In the genomic region with DNA sequence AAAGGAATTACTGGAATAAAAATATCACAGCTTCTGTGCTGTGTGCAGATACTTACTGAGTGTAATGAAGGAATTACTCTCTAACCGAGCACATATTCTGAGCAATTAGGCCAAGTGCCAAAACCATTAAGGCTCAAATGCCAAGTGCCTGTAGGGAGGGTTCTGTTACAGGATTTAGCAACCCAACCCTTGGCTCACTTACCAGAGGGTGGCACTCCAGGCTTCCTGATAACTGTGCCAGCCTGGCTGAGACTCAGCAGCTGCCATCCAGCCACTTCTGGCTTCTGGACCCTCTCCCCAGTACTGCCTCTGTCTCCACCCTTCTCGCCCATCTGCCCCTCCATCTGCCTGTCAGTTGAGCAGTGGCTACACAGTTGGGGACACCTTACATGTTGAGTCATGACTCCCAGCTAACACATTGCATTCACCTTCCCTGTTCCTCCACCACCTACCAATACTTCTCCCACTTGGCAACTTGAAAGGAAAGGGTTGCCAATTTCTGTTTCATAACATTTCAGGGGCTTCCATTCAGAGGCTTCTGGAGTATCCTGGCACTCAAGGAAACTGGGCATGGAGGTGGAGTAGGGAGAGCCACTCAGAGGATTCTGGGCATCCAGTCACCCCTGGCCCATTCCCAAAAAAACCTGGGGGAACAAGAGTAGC, we compare ENCODE assay signal across 10 cellular contexts.
DNase-seq lines count a peak whose midpoint lies in the region; ATAC-seq and TF ChIP-seq lines count a peak whose summit lies in the region.
"Had no signal": no experiment of that assay in that cellular context is flagged by ENCODE, and none has a peak within 500 bp of the region (broad histone marks: within the 10 kb centered on the region; RNA-seq: fewer than 3 reads in every experiment).

No MANE protein-coding gene starts in this region.

- no peaks in the 10 kb centered on the region for H3K36me3 Mint-ChIP-seq in activated CD8-positive, alpha-beta T cell treated with anti-CD3 and anti-CD28 coated beads, Interleukin-2, amount 10 ng/mL, durations not matched to agents 7 days and 5 days (ENCODE audit: low read depth)

- ATAC-seq in activated CD8-positive, alpha-beta T cell treated with anti-CD3 and anti-CD28 coated beads, Interleukin-2, amount 10 ng/mL, durations not matched to agents 7 days and 5 days, result no peak
- ATAC-seq in GM19455 (IDR thresholded peaks at IDR 0.05; ENCODE audit: unreplicated experiment) (no peak), HG03039 (IDR thresholded peaks at IDR 0.05; ENCODE audit: unreplicated experiment) (no peak)

- H3K27me3 Mint-ChIP-seq in activated CD8-positive, alpha-beta T cell treated with anti-CD3 and anti-CD28 coated beads, Interleukin-2, amount 10 ng/mL, durations not matched to agents 7 days and 5 days (ENCODE audit: low read depth), result no peaks in the 10 kb centered on the region
- H3K27me3 Mint-ChIP-seq: central memory CD8-positive, alpha-beta T cell had no signal

- no peaks in the 10 kb centered on the region for H3K4me1 Mint-ChIP-seq in activated CD8-positive, alpha-beta T cell treated with anti-CD3 and anti-CD28 coated beads, Interleukin-2, amount 10 ng/mL, durations not matched to agents 7 days and 5 days (ENCODE audit: low read depth)

- H3K36me3 ChIP-seq in left ventricle myocardium inferior, result no peaks in the 10 kb centered on the region

- POLR2A ChIA-PET in activated CD8-positive, alpha-beta T cell treated with anti-CD3 and anti-CD28 coated beads, Interleukin-2, amount 10 ng/mL, durations not matched to agents 7 days and 5 days (lab: Charles Lee), result no interaction called here

- no peaks in the 10 kb centered on the region for H3K9me3 Mint-ChIP-seq in activated CD8-positive, alpha-beta T cell treated with anti-CD3 and anti-CD28 coated beads, Interleukin-2, amount 10 ng/mL, durations not matched to agents 7 days and 5 days (ENCODE audit: insufficient read depth)
- H3K9me3 Mint-ChIP-seq: central memory CD8-positive, alpha-beta T cell had no signal

- no peaks in the 10 kb centered on the region for H3K9me3 ChIP-seq in left ventricle myocardium inferior (replicated peaks)

- intact Hi-C loops in left ventricle myocardium inferior (cut with micrococcal nuclease) (no loop called here), posterior vena cava (cut with DNase I) (no loop called here)

- H3K4me1 ChIP-seq in left ventricle myocardium inferior, result peaks cover 16% of the 10 kb centered on the region

- CTCF ChIA-PET in activated CD8-positive, alpha-beta T cell treated with anti-CD3 and anti-CD28 coated beads, Interleukin-2, amount 10 ng/mL, durations not matched to agents 7 days and 5 days (lab: Charles Lee), result interaction anchor here (0.6 to 2.0 kb wide), 3 partner anchors 15 to 173 kb away, joined by 3 to 4 read pairs (median 4); no protein-coding TSS in a partner anchor

- no peak overlapping the region for H3K27ac Mint-ChIP-seq in activated CD8-positive, alpha-beta T cell treated with anti-CD3 and anti-CD28 coated beads, Interleukin-2, amount 10 ng/mL, durations not matched to agents 7 days and 5 days

- no peak overlapping the region for H3K4me3 ChIP-seq in left ventricle myocardium inferior

- peak; percentile 58 for TF ChIP-seq CTCF in left ventricle myocardium inferior (IDR thresholded peaks at IDR 0.05; ENCODE audit: borderline replicate concordance)

- H3K4me3 Mint-ChIP-seq in activated CD8-positive, alpha-beta T cell treated with anti-CD3 and anti-CD28 coated beads, Interleukin-2, amount 10 ng/mL, durations not matched to agents 7 days and 5 days, result no peak overlapping the region
- H3K4me3 Mint-ChIP-seq: central memory CD8-positive, alpha-beta T cell had no signal

- H3K27me3 ChIP-seq in left ventricle myocardium inferior (ENCODE audit: low read depth), result no peaks in the 10 kb centered on the region

- DNase-seq in EH (ENCODE audit: low read depth) (peak; percentile 52), NCI-H187 (lab: John Stamatoyannopoulos, UW) (peak; percentile 35 to 45), left ventricle myocardium inferior (peak; percentile 35), posterior vena cava (ENCODE audit: low spot score) (no peak)
- peak; percentile 34 for DNase-seq in activated CD8-positive, alpha-beta T cell treated with anti-CD3 and anti-CD28 coated beads, Interleukin-2, amount 10 ng/mL, durations not matched to agents 7 days and 5 days
- DNase-seq in stimulated activated CD4-positive, alpha-beta T cell treated with anti-CD3 and anti-CD28 coated beads, Interleukin-1b, Interleukin-23, amount 100 ng/mL, for 48 hours, result peak; percentile 35

- H3K27ac ChIP-seq in left ventricle myocardium inferior (replicated peaks), result no peak overlapping the region
- H3K27ac ChIP-seq: HL-60 had no signal
